In the genomic region with DNA sequence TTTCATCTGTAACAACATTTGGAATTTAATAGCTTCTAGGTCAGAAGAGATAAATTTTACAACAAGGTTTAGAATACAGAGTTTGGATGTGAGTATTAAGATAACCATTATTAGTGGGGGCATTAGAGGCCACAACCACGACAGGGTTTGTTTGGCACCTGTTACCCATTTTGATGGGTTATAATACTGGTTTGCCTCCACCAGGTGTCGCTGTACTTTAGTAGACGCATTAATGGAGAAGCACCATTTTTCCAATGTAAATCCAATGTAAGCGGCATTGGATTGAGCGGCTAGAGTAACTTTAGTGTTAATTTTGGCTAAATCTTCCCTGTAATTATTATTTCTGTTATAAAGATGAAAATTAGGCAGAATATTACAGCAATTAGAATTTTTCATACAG, we compare ENCODE assay signal across 8 cellular contexts.
DNase-seq lines count a peak whose midpoint lies in the region; ATAC-seq, FAIRE-seq and TF ChIP-seq lines count a peak whose summit lies in the region.

No MANE protein-coding gene starts in this region.

- TF ChIP-seq CTCF in A549 (IDR thresholded peaks at IDR 0.05) = peak; percentile 42
- peak; percentile 43 for TF ChIP-seq CTCF in GM12864 (IDR thresholded peaks at IDR 0.05; ENCODE audit: low read depth, low read length, missing control alignments)
- peak; percentile 20 to 59 (median 51) for TF ChIP-seq CTCF in body of pancreas (IDR thresholded peaks at IDR 0.05)
- peak; percentile 22 for TF ChIP-seq CTCF in retinal pigment epithelial cell (conservative IDR thresholded peaks at IDR 0.05; ENCODE audit: low read depth, low read length)

- CTCF ChIA-PET in A549 (lab: Yijun Ruan, JAX) = interaction anchor here (1.0 to 1.3 kb wide), 2 partner anchors 8 to 13 kb away, joined by 3 to 4 read pairs; no protein-coding TSS in a partner anchor

- POLR2A ChIA-PET in A549 (lab: Yijun Ruan, JAX) = no interaction called here

- ATAC-seq in A549 (peak in 1 of 2 experiments; percentile 65; a peak in 3 of 6 replicates), body of pancreas (no peak), left cardiac atrium (no peak), HG03457 (IDR thresholded peaks at IDR 0.05; ENCODE audit: unreplicated experiment) (no peak)

- TF ChIP-seq RAD21 in A549 (conservative IDR thresholded peaks at IDR 0.05 in 1 of 2, IDR thresholded peaks at IDR 0.05 in 1 of 2) = peak; percentile 13 to 31; a peak in 2 of 5 replicates

- TF ChIP-seq POLR2A in A549 (IDR thresholded peaks at IDR 0.05; ENCODE audit: low read length) = no peak
- no peak for TF ChIP-seq POLR2A in body of pancreas (IDR thresholded peaks at IDR 0.05)

- DNase-seq in A549 (ENCODE audit: low read depth in 1 of 2, low spot score in 1 of 2) = peak in 1 of 2 experiments; percentile 51
- DNase-seq in GM12864 (ENCODE audit: low read depth) = no peak
- peak; percentile 22 for DNase-seq in M059J (ENCODE audit: low read depth)
- DNase-seq in body of pancreas = peak; percentile 45 to 62 (median 48)
- DNase-seq in retinal pigment epithelial cell (ENCODE audit: low read depth) = no peak
- DNase-seq in left cardiac atrium = no peak
- DNase-seq in midbrain (lab: John Stamatoyannopoulos, UW) = no peak

- peaks cover 14% of the 10 kb centered on the region for H3K9me3 ChIP-seq in A549
- H3K9me3 ChIP-seq in body of pancreas = no peaks in the 10 kb centered on the region

- intact Hi-C loops in body of pancreas (cut with DNase I) = loop anchor here (10.0 kb wide), 2 partner anchors 118 to 218 kb away; no protein-coding TSS in a partner anchor
- intact Hi-C loops in left cardiac atrium (cut with DNase I) = no loop called here

- FAIRE-seq in A549 (lab: Jason Lieb, UNC) = no peak

- no peak for TF ChIP-seq EP300 in A549 (IDR thresholded peaks at IDR 0.05)

- no peaks in the 10 kb centered on the region for H3K36me3 ChIP-seq in body of pancreas (replicated peaks in 1 of 2; ENCODE audit: insufficient read depth in 1 of 2, low read depth in 2 of 2)

- WGBS in A549 (ENCODE audit: missing lambda C conversion rate) = 44% methylated on average over 5 of the region's 5 CpGs
- 22 to 38% methylated on average over 5 of the region's 5 CpGs for WGBS in body of pancreas, 2 donors

- no peaks in the 10 kb centered on the region for H3K4me1 ChIP-seq in A549
- no peaks in the 10 kb centered on the region for H3K4me1 ChIP-seq in body of pancreas

- H3K27me3 ChIP-seq in body of pancreas = no peaks in the 10 kb centered on the region

- no peak overlapping the region for H3K4me2 ChIP-seq in A549

- H3K27ac ChIP-seq in A549 (no peak overlapping the region), body of pancreas (no peak overlapping the region)

- H3K4me3 ChIP-seq in A549 (no peak overlapping the region), GM12864 (ENCODE audit: low read depth, low read length) (no peak overlapping the region), body of pancreas (no peak overlapping the region), retinal pigment epithelial cell (ENCODE audit: low read length) (no peak overlapping the region)

TF ChIP-seq in A549, 52 proteins besides CTCF, POLR2A, EP300 and RAD21:
- TF ChIP-seq HDAC2 (IDR thresholded peaks at IDR 0.05) (no peak), ZSCAN20 (CRISPR knock-in tag; IDR thresholded peaks at IDR 0.05) (no peak), NPAS2 (CRISPR knock-in tag; IDR thresholded peaks at IDR 0.05; ENCODE audit: borderline replicate concordance) (no peak), ESRRA (IDR thresholded peaks at IDR 0.05; ENCODE audit: borderline replicate concordance, low read length) (no peak), TP53 (CRISPR knock-in tag; IDR thresholded peaks at IDR 0.05) (no peak), POLR2AphosphoS2 (conservative IDR thresholded peaks at IDR 0.05; ENCODE audit: low read length) (no peak), KDM5A (IDR thresholded peaks at IDR 0.05) (no peak), GATA3 (IDR thresholded peaks at IDR 0.05; ENCODE audit: borderline replicate concordance) (no peak), JUNB (IDR thresholded peaks at IDR 0.05) (no peak)
- TF ChIP-seq, protein P1, sequence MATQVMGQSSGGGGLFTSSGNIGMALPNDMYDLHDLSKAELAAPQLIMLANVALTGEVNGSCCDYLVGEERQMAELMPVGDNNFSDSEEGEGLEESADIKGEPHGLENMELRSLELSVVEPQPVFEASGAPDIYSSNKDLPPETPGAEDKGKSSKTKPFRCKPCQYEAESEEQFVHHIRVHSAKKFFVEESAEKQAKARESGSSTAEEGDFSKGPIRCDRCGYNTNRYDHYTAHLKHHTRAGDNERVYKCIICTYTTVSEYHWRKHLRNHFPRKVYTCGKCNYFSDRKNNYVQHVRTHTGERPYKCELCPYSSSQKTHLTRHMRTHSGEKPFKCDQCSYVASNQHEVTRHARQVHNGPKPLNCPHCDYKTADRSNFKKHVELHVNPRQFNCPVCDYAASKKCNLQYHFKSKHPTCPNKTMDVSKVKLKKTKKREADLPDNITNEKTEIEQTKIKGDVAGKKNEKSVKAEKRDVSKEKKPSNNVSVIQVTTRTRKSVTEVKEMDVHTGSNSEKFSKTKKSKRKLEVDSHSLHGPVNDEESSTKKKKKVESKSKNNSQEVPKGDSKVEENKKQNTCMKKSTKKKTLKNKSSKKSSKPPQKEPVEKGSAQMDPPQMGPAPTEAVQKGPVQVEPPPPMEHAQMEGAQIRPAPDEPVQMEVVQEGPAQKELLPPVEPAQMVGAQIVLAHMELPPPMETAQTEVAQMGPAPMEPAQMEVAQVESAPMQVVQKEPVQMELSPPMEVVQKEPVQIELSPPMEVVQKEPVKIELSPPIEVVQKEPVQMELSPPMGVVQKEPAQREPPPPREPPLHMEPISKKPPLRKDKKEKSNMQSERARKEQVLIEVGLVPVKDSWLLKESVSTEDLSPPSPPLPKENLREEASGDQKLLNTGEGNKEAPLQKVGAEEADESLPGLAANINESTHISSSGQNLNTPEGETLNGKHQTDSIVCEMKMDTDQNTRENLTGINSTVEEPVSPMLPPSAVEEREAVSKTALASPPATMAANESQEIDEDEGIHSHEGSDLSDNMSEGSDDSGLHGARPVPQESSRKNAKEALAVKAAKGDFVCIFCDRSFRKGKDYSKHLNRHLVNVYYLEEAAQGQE (IDR thresholded peaks at IDR 0.05) = no peak

Comparison
In these comparisons a context has a peak if more than half of its experiments do, and no peak if none do; other contexts are left out.
1. DNase-seq: peak in M059J (single experiment) and body of pancreas (4 of 4); none in GM12864 (single experiment), retinal pigment epithelial cell (single experiment), left cardiac atrium (single experiment) and midbrain (single experiment).
2. Peak in every context shown above with its lines, with median percentiles within 50 percentile points of each other: CTCF ChIP-seq.